In genomic region chr5:73808916-73809315, GRCh38 we compare ENCODE assay signal across 32 cellular contexts.
"Had no signal": no experiment of that assay in that cellular context is flagged by ENCODE, and none has a peak within 500 bp of the region (broad histone marks: within the 10 kb centered on the region; RNA-seq: fewer than 3 reads in every experiment).

No MANE protein-coding gene starts in this region.

- DNase-seq: heart right ventricle; islet precursor cell; kidney glomerular epithelial cell; left colon; left lung; lower lobe of right lung; mammary epithelial cell; mesendoderm; naive B cell; natural killer cell; nephron progenitor cell; occipital lobe; psoas muscle; right lobe of liver; stimulated activated CD4-positive, alpha-beta T cell treated with anti-CD3 and anti-CD28 coated beads, Interleukin-1b, Interleukin-23, amount 100 ng/mL, for 48 hours; stimulated activated CD4-positive, alpha-beta T cell treated with anti-CD3 and anti-CD28 coated beads, Interleukin-2, amount 100 ng/mL, for 48 hours; stimulated activated CD4-positive, alpha-beta T cell treated with anti-CD3 and anti-CD28 coated beads, Interleukin-4, amount 100 ng/mL, for 4 hours; stimulated activated CD8-positive, alpha-beta memory T cell treated with anti-CD3 and anti-CD28 coated beads, Interleukin-4, amount 100 ng/mL, for 48 hours; stimulated activated naive CD4-positive, alpha-beta T cell treated with Interleukin-2 at 50 U/mL for 16 hours; stimulated activated naive CD8-positive, alpha-beta T cell treated with anti-CD3 and anti-CD28 coated beads, Interleukin-15, amount 100 ng/mL, for 72 hours; substantia nigra; transverse colon; upper lobe of left lung; uterus had no signal

- H3K9ac ChIP-seq: neural progenitor cell, parathyroid adenoma had no signal

- H3K27ac Mint-ChIP-seq: mesothelial cell of epicardium; natural killer cell; nephron progenitor cell; neural progenitor cell; stimulated activated memory B cell treated with anti-CD40 and anti-IgM and Interleukin-4, amounts not matched to agents 10 μg/mL and 1 μg/mL and 100 μg/mL, for 72 hours; stimulated activated naive CD8-positive, alpha-beta T cell treated with anti-CD3 and anti-CD28 coated beads, Interleukin-15, amount 100 ng/mL, for 72 hours had no signal

- H3K4me1 Mint-ChIP-seq: mesothelial cell of epicardium; naive B cell; natural killer cell; stimulated activated memory B cell treated with anti-CD40 and anti-IgM and Interleukin-4, amounts not matched to agents 10 μg/mL and 1 μg/mL and 100 μg/mL, for 72 hours; stimulated activated naive CD8-positive, alpha-beta T cell treated with anti-CD3 and anti-CD28 coated beads, Interleukin-15, amount 100 ng/mL, for 72 hours had no signal

- H2AFZ ChIP-seq: hepatocyte, neural progenitor cell, parathyroid adenoma had no signal

- H3K4me3 ChIP-seq: heart right ventricle, hepatocyte, left lung, lower lobe of right lung, neural progenitor cell, psoas muscle, right atrium auricular region, right lobe of liver, smooth muscle cell, transverse colon, upper lobe of left lung, uterus had no signal

- H3K4me2 ChIP-seq: hepatocyte, neural progenitor cell, smooth muscle cell had no signal

- H3K27me3 ChIP-seq: heart right ventricle, hepatocyte, left lung, neural progenitor cell, neutrophil, right atrium auricular region, right lobe of liver, transverse colon, upper lobe of left lung, uterus had no signal

- H3K36me3 Mint-ChIP-seq: mesothelial cell of epicardium; naive B cell; natural killer cell; neural progenitor cell; stimulated activated memory B cell treated with anti-CD40 and anti-IgM and Interleukin-4, amounts not matched to agents 10 μg/mL and 1 μg/mL and 100 μg/mL, for 72 hours had no signal

- H3K9me3 ChIP-seq: heart right ventricle, left lung, lower lobe of right lung, neutrophil, psoas muscle, right atrium auricular region, right lobe of liver, transverse colon, upper lobe of left lung, uterus had no signal

- H3K79me2 ChIP-seq: hepatocyte, parathyroid adenoma had no signal

- H3K4me1 ChIP-seq: heart right ventricle, left lung, lower lobe of right lung, parathyroid adenoma, psoas muscle, right atrium auricular region, right lobe of liver, transverse colon, uterus had no signal

- H3K36me3 ChIP-seq: heart right ventricle, left lung, lower lobe of right lung, neural progenitor cell, neutrophil, right atrium auricular region, right lobe of liver, transverse colon, upper lobe of left lung, uterus had no signal

- H3K4me3 Mint-ChIP-seq: mesothelial cell of epicardium; naive B cell; natural killer cell; nephron progenitor cell; neural progenitor cell; stimulated activated memory B cell treated with anti-CD40 and anti-IgM and Interleukin-4, amounts not matched to agents 10 μg/mL and 1 μg/mL and 100 μg/mL, for 72 hours; stimulated activated naive CD8-positive, alpha-beta T cell treated with anti-CD3 and anti-CD28 coated beads, Interleukin-15, amount 100 ng/mL, for 72 hours had no signal

- H3K9me3 Mint-ChIP-seq: mesothelial cell of epicardium; naive B cell; natural killer cell; nephron progenitor cell; neural progenitor cell; stimulated activated memory B cell treated with anti-CD40 and anti-IgM and Interleukin-4, amounts not matched to agents 10 μg/mL and 1 μg/mL and 100 μg/mL, for 72 hours; stimulated activated naive CD8-positive, alpha-beta T cell treated with anti-CD3 and anti-CD28 coated beads, Interleukin-15, amount 100 ng/mL, for 72 hours had no signal

- H3K27ac ChIP-seq: heart right ventricle, hepatocyte, left lung, lower lobe of right lung, neural progenitor cell, neutrophil, parathyroid adenoma, psoas muscle, right atrium auricular region, right lobe of liver, transverse colon, upper lobe of left lung, uterus had no signal
